ENCODE assay signal across 1 cellular context in the genomic region with DNA sequence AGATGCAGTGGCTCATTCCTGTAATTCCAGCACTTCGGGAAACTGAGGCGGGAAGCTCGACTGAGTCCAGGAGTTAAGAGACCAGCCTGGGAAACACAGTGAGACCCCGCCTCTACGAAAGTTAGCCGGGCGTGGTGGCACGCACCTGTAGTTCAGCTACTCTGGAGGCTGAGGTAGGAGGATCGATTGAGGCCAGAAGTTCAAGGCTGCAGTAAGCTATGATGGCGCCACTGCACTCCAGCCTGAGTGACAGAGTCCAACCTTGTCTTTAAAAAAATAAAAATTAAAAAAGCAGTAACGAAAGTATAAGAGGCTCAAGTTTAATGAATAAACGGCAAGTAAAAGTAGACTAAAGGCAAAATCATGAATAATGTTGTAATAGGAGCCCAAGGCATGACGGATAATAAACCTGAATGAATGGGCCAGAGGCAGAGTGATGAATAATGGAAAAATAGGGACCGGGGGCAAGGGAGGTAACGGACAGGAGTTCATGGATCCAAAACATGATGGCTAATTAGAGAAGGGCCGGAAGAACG.
TF ChIP-seq lines count a peak whose summit lies in the region.

No MANE protein-coding gene starts in this region.

TF ChIP-seq in K562, 482 proteins besides CTCF, POLR2A, EP300 and RAD21 (continued from another document and continues in another):
- TF ChIP-seq, protein P1, sequence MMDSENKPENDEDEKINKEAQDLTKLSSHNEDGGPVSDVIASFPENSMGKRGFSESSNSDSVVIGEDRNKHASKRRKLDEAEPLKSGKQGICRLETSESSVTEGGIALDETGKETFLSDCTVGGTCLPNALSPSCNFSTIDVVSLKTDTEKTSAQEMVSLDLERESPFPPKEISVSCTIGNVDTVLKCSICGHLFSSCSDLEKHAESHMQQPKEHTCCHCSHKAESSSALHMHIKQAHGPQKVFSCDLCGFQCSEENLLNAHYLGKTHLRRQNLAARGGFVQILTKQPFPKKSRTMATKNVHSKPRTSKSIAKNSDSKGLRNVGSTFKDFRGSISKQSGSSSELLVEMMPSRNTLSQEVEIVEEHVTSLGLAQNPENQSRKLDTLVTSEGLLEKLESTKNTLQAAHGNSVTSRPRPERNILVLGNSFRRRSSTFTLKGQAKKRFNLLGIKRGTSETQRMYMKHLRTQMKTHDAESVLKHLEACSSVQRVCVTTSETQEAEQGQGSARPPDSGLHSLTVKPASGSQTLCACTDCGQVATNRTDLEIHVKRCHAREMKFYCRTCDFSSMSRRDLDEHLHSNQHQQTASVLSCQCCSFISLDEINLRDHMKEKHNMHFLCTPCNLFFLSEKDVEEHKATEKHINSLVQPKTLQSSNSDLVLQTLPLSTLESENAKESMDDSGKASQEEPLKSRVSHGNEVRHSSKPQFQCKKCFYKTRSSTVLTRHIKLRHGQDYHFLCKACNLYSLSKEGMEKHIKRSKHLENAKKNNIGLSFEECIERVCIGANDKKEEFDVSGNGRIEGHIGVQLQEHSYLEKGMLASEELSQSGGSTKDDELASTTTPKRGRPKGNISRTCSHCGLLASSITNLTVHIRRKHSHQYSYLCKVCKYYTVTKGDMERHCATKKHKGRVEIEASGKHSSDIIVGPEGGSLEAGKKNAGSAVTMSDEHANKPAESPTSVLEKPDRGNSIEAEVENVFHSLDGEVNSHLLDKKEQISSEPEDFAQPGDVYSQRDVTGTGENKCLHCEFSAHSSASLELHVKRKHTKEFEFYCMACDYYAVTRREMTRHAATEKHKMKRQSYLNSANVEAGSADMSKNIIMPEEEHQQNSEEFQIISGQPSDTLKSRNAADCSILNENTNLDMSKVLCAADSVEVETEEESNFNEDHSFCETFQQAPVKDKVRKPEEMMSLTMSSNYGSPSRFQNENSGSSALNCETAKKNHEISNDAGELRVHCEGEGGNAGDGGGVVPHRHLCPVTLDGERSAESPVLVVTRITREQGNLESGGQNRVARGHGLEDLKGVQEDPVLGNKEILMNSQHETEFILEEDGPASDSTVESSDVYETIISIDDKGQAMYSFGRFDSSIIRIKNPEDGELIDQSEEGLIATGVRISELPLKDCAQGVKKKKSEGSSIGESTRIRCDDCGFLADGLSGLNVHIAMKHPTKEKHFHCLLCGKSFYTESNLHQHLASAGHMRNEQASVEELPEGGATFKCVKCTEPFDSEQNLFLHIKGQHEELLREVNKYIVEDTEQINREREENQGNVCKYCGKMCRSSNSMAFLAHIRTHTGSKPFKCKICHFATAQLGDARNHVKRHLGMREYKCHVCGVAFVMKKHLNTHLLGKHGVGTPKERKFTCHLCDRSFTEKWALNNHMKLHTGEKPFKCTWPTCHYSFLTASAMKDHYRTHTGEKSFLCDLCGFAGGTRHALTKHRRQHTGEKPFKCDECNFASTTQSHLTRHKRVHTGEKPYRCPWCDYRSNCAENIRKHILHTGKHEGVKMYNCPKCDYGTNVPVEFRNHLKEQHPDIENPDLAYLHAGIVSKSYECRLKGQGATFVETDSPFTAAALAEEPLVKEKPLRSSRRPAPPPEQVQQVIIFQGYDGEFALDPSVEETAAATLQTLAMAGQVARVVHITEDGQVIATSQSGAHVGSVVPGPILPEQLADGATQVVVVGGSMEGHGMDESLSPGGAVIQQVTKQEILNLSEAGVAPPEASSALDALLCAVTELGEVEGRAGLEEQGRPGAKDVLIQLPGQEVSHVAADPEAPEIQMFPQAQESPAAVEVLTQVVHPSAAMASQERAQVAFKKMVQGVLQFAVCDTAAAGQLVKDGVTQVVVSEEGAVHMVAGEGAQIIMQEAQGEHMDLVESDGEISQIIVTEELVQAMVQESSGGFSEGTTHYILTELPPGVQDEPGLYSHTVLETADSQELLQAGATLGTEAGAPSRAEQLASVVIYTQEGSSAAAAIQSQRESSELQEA (IDR thresholded peaks at IDR 0.05; ENCODE audit: low read depth) = peak; percentile 57
- TF ChIP-seq NFRKB (IDR thresholded peaks at IDR 0.05; ENCODE audit: low read depth) (peak; percentile 87), PRPF4 (IDR thresholded peaks at IDR 0.05; ENCODE audit: insufficient read depth, low read depth, low read length, poor library complexity, severe bottlenecking) (no peak), PHB (CRISPR knock-in tag; IDR thresholded peaks at IDR 0.05) (no peak), LARP7 (IDR thresholded peaks at IDR 0.05) (0 out of 2 replicates have a peak, but pooled peaks have one; percentile 47), PCBP1 (IDR thresholded peaks at IDR 0.05; ENCODE audit: low read depth, low read length, poor library complexity, severe bottlenecking) (no peak), ZNF584 (CRISPR knock-in tag; IDR thresholded peaks at IDR 0.05; ENCODE audit: low read depth) (no peak), TAF9B (IDR thresholded peaks at IDR 0.05; ENCODE audit: partially characterized antibody) (peak; percentile 83), PML (IDR thresholded peaks at IDR 0.05; ENCODE audit: low read length) (no peak), MAFG (tag; conservative IDR thresholded peaks at IDR 0.05) (no peak), TBL1XR1 (IDR thresholded peaks at IDR 0.05; ENCODE audit: low read length in 2 of 2) (no peak), KDM1A (IDR thresholded peaks at IDR 0.05) (peak in 1 of 2 experiments; percentile 20; a peak in 1 of 4 replicates), ZNF282 (CRISPR knock-in tag; IDR thresholded peaks at IDR 0.05) (no peak), LCOR (CRISPR knock-in tag; IDR thresholded peaks at IDR 0.05) (peak; percentile 20; the same call in 1 of the 2 replicates)
- TF ChIP-seq, protein P2, sequence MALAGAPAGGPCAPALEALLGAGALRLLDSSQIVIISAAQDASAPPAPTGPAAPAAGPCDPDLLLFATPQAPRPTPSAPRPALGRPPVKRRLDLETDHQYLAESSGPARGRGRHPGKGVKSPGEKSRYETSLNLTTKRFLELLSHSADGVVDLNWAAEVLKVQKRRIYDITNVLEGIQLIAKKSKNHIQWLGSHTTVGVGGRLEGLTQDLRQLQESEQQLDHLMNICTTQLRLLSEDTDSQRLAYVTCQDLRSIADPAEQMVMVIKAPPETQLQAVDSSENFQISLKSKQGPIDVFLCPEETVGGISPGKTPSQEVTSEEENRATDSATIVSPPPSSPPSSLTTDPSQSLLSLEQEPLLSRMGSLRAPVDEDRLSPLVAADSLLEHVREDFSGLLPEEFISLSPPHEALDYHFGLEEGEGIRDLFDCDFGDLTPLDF (CRISPR knock-in tag; IDR thresholded peaks at IDR 0.05) = no peak
- TF ChIP-seq, protein P3, sequence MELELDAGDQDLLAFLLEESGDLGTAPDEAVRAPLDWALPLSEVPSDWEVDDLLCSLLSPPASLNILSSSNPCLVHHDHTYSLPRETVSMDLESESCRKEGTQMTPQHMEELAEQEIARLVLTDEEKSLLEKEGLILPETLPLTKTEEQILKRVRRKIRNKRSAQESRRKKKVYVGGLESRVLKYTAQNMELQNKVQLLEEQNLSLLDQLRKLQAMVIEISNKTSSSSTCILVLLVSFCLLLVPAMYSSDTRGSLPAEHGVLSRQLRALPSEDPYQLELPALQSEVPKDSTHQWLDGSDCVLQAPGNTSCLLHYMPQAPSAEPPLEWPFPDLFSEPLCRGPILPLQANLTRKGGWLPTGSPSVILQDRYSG (tag; conservative IDR thresholded peaks at IDR 0.05; ENCODE audit: low read depth) = 0 out of 2 replicates have a peak, but pooled peaks have one; percentile 22
- TF ChIP-seq, protein P4, sequence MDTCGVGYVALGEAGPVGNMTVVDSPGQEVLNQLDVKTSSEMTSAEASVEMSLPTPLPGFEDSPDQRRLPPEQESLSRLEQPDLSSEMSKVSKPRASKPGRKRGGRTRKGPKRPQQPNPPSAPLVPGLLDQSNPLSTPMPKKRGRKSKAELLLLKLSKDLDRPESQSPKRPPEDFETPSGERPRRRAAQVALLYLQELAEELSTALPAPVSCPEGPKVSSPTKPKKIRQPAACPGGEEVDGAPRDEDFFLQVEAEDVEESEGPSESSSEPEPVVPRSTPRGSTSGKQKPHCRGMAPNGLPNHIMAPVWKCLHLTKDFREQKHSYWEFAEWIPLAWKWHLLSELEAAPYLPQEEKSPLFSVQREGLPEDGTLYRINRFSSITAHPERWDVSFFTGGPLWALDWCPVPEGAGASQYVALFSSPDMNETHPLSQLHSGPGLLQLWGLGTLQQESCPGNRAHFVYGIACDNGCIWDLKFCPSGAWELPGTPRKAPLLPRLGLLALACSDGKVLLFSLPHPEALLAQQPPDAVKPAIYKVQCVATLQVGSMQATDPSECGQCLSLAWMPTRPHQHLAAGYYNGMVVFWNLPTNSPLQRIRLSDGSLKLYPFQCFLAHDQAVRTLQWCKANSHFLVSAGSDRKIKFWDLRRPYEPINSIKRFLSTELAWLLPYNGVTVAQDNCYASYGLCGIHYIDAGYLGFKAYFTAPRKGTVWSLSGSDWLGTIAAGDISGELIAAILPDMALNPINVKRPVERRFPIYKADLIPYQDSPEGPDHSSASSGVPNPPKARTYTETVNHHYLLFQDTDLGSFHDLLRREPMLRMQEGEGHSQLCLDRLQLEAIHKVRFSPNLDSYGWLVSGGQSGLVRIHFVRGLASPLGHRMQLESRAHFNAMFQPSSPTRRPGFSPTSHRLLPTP (IDR thresholded peaks at IDR 0.05; ENCODE audit: borderline replicate concordance, extremely low read depth, insufficient read length) = no peak
- TF ChIP-seq, protein P5, sequence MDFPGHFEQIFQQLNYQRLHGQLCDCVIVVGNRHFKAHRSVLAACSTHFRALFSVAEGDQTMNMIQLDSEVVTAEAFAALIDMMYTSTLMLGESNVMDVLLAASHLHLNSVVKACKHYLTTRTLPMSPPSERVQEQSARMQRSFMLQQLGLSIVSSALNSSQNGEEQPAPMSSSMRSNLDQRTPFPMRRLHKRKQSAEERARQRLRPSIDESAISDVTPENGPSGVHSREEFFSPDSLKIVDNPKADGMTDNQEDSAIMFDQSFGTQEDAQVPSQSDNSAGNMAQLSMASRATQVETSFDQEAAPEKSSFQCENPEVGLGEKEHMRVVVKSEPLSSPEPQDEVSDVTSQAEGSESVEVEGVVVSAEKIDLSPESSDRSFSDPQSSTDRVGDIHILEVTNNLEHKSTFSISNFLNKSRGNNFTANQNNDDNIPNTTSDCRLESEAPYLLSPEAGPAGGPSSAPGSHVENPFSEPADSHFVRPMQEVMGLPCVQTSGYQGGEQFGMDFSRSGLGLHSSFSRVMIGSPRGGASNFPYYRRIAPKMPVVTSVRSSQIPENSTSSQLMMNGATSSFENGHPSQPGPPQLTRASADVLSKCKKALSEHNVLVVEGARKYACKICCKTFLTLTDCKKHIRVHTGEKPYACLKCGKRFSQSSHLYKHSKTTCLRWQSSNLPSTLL (IDR thresholded peaks at IDR 0.05) = no peak
- TF ChIP-seq, protein P6, sequence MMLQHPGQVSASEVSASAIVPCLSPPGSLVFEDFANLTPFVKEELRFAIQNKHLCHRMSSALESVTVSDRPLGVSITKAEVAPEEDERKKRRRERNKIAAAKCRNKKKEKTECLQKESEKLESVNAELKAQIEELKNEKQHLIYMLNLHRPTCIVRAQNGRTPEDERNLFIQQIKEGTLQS (IDR thresholded peaks at IDR 0.05) = no peak
- TF ChIP-seq, protein P6 (CRISPR knock-in tag; conservative IDR thresholded peaks at IDR 0.05) = no peak
- TF ChIP-seq, protein P7, sequence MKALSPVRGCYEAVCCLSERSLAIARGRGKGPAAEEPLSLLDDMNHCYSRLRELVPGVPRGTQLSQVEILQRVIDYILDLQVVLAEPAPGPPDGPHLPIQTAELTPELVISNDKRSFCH (CRISPR knock-in tag; IDR thresholded peaks at IDR 0.05) = no peak
- TF ChIP-seq, protein P7 (tag; IDR thresholded peaks at IDR 0.05) = no peak
- TF ChIP-seq, protein P8, sequence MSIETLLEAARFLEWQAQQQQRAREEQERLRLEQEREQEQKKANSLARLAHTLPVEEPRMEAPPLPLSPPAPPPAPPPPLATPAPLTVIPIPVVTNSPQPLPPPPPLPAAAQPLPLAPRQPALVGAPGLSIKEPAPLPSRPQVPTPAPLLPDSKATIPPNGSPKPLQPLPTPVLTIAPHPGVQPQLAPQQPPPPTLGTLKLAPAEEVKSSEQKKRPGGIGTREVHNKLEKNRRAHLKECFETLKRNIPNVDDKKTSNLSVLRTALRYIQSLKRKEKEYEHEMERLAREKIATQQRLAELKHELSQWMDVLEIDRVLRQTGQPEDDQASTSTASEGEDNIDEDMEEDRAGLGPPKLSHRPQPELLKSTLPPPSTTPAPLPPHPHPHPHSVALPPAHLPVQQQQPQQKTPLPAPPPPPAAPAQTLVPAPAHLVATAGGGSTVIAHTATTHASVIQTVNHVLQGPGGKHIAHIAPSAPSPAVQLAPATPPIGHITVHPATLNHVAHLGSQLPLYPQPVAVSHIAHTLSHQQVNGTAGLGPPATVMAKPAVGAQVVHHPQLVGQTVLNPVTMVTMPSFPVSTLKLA (conservative IDR thresholded peaks at IDR 0.05) = 0 out of 4 replicates have a peak, but pooled peaks of 1 of the 2 experiments have one; percentile 30
